Comparison of ENCODE assay signal across 9 cellular contexts in genomic region chr20:50138479-50139393, GRCh38. TPM values are rescaled to one million over a fixed set of nuclear protein-coding genes. Genes with fewer than 3 reads are reported as not detected.
A peak's percentile ranks its signal among the peaks of the same experiment; 100 is the strongest.
DNase-seq lines count a peak whose midpoint lies in the region; ATAC-seq and TF ChIP-seq lines count a peak whose summit lies in the region.
"Had no signal": no experiment of that assay in that cellular context is flagged by ENCODE, and none has a peak within 500 bp of the region (broad histone marks: within the 10 kb centered on the region; RNA-seq: fewer than 3 reads in every experiment).

No MANE protein-coding gene starts in this region.

- H4K20me1 ChIP-seq in GM23248 (ENCODE audit: insufficient read depth) = no peaks in the 10 kb centered on the region

- peak overlapping the region in 1 of 2 experiments; percentile 50 for H3K23ac ChIP-seq in mesenchymal stem cell (ENCODE audit: low read length in 2 of 2)

- POLR2A ChIA-PET in activated CD4-positive, alpha-beta memory T cell treated with anti-CD3 and anti-CD28 coated beads, Interleukin-2, amount 10 ng/mL, durations not matched to agents 7 days and 5 days (lab: Charles Lee) = interaction anchor here (0.7 to 4.0 kb wide), 4 partner anchors 12 to 22 kb away, joined by 3 to 17 read pairs (median 4); partner anchors contain the start of gene PEDS1
- POLR2A ChIA-PET in activated CD4-positive, alpha-beta memory T cell treated with anti-CD3 and anti-CD28 coated beads for 36 hours (lab: Charles Lee) = interaction anchor here (0.5 to 1.5 kb wide), 2 partner anchors 9 to 452 kb away, joined by 3 to 4 read pairs; no protein-coding TSS in a partner anchor

- H3K14ac ChIP-seq in mesenchymal stem cell (ENCODE audit: low read length in 2 of 2) = peak overlapping the region in 1 of 2 experiments; percentile 35

- H3K9me2 ChIP-seq in GM23248 (ENCODE audit: insufficient read depth) = no peaks in the 10 kb centered on the region

- peaks cover 38% of the 10 kb centered on the region for H3K4me1 ChIP-seq in mesenchymal stem cell (ENCODE audit: control insufficient read depth, insufficient read depth, low read depth, low read length)
- peaks cover 17% of the 10 kb centered on the region for H3K4me1 ChIP-seq in upper lobe of right lung
- peaks cover 26% of the 10 kb centered on the region for H3K4me1 ChIP-seq in GM23248 (ENCODE audit: insufficient read depth)

- H3K9ac ChIP-seq in mesenchymal stem cell (ENCODE audit: low read length) (no peak overlapping the region), GM23248 (no peak overlapping the region)

- H3K27me3 ChIP-seq in dorsolateral prefrontal cortex (no peaks in the 10 kb centered on the region), mesenchymal stem cell (ENCODE audit: control insufficient read depth in 1 of 2, insufficient read depth in 1 of 2, low read length in 2 of 2) (no peaks in the 10 kb centered on the region), upper lobe of right lung (no peaks in the 10 kb centered on the region), GM23248 (replicated peaks; ENCODE audit: insufficient read depth) (no peaks in the 10 kb centered on the region)

- no peaks in the 10 kb centered on the region for H3K9me3 Mint-ChIP-seq in activated CD4-positive, alpha-beta memory T cell treated with anti-CD3 and anti-CD28 coated beads, Interleukin-2, amount 10 ng/mL, durations not matched to agents 7 days and 5 days
- H3K9me3 Mint-ChIP-seq in activated CD4-positive, alpha-beta memory T cell treated with anti-CD3 and anti-CD28 coated beads for 36 hours = no peaks in the 10 kb centered on the region

- H2BK12ac ChIP-seq in mesenchymal stem cell (ENCODE audit: low read length in 2 of 2) = peak overlapping the region; percentile 6 to 61

- peaks cover 48% of the 10 kb centered on the region for H3K36me3 Mint-ChIP-seq in activated CD4-positive, alpha-beta memory T cell treated with anti-CD3 and anti-CD28 coated beads, Interleukin-2, amount 10 ng/mL, durations not matched to agents 7 days and 5 days (ENCODE audit: low read depth)
- H3K36me3 Mint-ChIP-seq in activated CD4-positive, alpha-beta memory T cell treated with anti-CD3 and anti-CD28 coated beads for 36 hours = peaks cover 27% of the 10 kb centered on the region

- H2BK5ac ChIP-seq in mesenchymal stem cell (ENCODE audit: low read depth, low read length, poor library complexity, severe bottlenecking) = no peak overlapping the region

- H2BK120ac ChIP-seq in mesenchymal stem cell (ENCODE audit: low read depth, low read length) = no peak overlapping the region

- H3K27ac Mint-ChIP-seq in activated CD4-positive, alpha-beta memory T cell treated with anti-CD3 and anti-CD28 coated beads, Interleukin-2, amount 10 ng/mL, durations not matched to agents 7 days and 5 days = peak overlapping the region; percentile 3
- H3K27ac Mint-ChIP-seq in activated CD4-positive, alpha-beta memory T cell treated with anti-CD3 and anti-CD28 coated beads for 36 hours = no peak overlapping the region

- H3K4me1 Mint-ChIP-seq in activated CD4-positive, alpha-beta memory T cell treated with anti-CD3 and anti-CD28 coated beads, Interleukin-2, amount 10 ng/mL, durations not matched to agents 7 days and 5 days = peaks cover 26% of the 10 kb centered on the region
- H3K4me1 Mint-ChIP-seq in activated CD4-positive, alpha-beta memory T cell treated with anti-CD3 and anti-CD28 coated beads for 36 hours (ENCODE audit: low read depth) = peaks cover 27% of the 10 kb centered on the region

- H2BK15ac ChIP-seq in mesenchymal stem cell (ENCODE audit: low read depth, poor library complexity, severe bottlenecking) = peak overlapping the region; percentile 60

- CTCF ChIA-PET in activated CD4-positive, alpha-beta memory T cell treated with anti-CD3 and anti-CD28 coated beads, Interleukin-2, amount 10 ng/mL, durations not matched to agents 7 days and 5 days (lab: Charles Lee) = no interaction called here
- CTCF ChIA-PET in activated CD4-positive, alpha-beta memory T cell treated with anti-CD3 and anti-CD28 coated beads for 36 hours (lab: Charles Lee) = interaction anchor here (1.3 to 2.2 kb wide), 3 partner anchors 14 to 19 kb away, joined by 4 to 8 read pairs (median 5); no protein-coding TSS in a partner anchor

- intact Hi-C loops in activated CD4-positive, alpha-beta memory T cell treated with anti-CD3 and anti-CD28 coated beads for 36 hours (cut with micrococcal nuclease) = no loop called here
- intact Hi-C loops in dorsolateral prefrontal cortex (cut with DNase I) = loop anchor here in 1 of 2 donors (2.0 kb wide), 1 partner anchor 14 kb away; the partner anchor contains the start of gene PEDS1
- intact Hi-C loops in upper lobe of right lung (cut with DNase I) = no loop called here

- H3K27me3 Mint-ChIP-seq in activated CD4-positive, alpha-beta memory T cell treated with anti-CD3 and anti-CD28 coated beads, Interleukin-2, amount 10 ng/mL, durations not matched to agents 7 days and 5 days = no peaks in the 10 kb centered on the region
- H3K27me3 Mint-ChIP-seq in activated CD4-positive, alpha-beta memory T cell treated with anti-CD3 and anti-CD28 coated beads for 36 hours = no peaks in the 10 kb centered on the region

- peaks cover 41% of the 10 kb centered on the region for H3K79me1 ChIP-seq in mesenchymal stem cell (replicated peaks; ENCODE audit: low read length, poor library complexity, severe bottlenecking)

- in situ Hi-C loops in GM23248 (cut with MboI) = no loop called here

- H4K8ac ChIP-seq in mesenchymal stem cell (ENCODE audit: low read length) = peak overlapping the region; percentile 70

- H3K79me2 ChIP-seq in GM23248 (ENCODE audit: insufficient read depth) = peaks cover 99% of the 10 kb centered on the region

- peaks cover 8% of the 10 kb centered on the region for H3F3A ChIP-seq in GM23248 (ENCODE audit: insufficient read depth)

- peak in 55 of 56 donors; percentile 29 to 75 (median 54) for TF ChIP-seq CTCF in dorsolateral prefrontal cortex (IDR thresholded peaks at IDR 0.05 in 54 of 56, conservative IDR thresholded peaks at IDR 0.05 in 2 of 56; ENCODE audit: low read depth in 1 of 56, partially characterized antibody in 56 of 56)
- TF ChIP-seq CTCF in upper lobe of right lung (IDR thresholded peaks at IDR 0.05) = no peak

- peaks cover 53 to 67% of the 10 kb centered on the region in 2 experiments for H3K36me3 ChIP-seq in mesenchymal stem cell (ENCODE audit: control insufficient read depth in 1 of 2, insufficient read depth in 2 of 2, low read depth in 1 of 2, low read length in 2 of 2)
- H3K36me3 ChIP-seq in upper lobe of right lung = peaks cover 59% of the 10 kb centered on the region
- peaks cover 16% of the 10 kb centered on the region for H3K36me3 ChIP-seq in GM23248 (ENCODE audit: low read depth)

- peak; percentile 7 for ATAC-seq in upper lobe of right lung

- no peak overlapping the region for H2AFZ ChIP-seq in mesenchymal stem cell (ENCODE audit: low read depth, low read length)
- H2AFZ ChIP-seq in GM23248 = no peak overlapping the region

- no peak for DNase-seq in activated CD4-positive, alpha-beta memory T cell treated with anti-CD3 and anti-CD28 coated beads, Interleukin-2, amount 10 ng/mL, durations not matched to agents 7 days and 5 days
- DNase-seq in activated CD4-positive, alpha-beta memory T cell treated with anti-CD3 and anti-CD28 coated beads for 36 hours = no peak
- peak; percentile 22 to 91 (median 83) for DNase-seq in dorsolateral prefrontal cortex
- no peak for DNase-seq in mesenchymal stem cell
- no peak for DNase-seq in upper lobe of right lung
- no peak for DNase-seq in GM23248
- no peak for DNase-seq in mesenteric fat pad (ENCODE audit: low spot score)
- DNase-seq in glomerular visceral epithelial cell (ENCODE audit: extremely low spot score) = no peak
- DNase-seq: stimulated activated CD4-positive, alpha-beta T cell treated with anti-CD3 and anti-CD28 coated beads, Interleukin-4, amount 100 ng/mL, for 4 hours had no signal

- H3K27ac ChIP-seq in dorsolateral prefrontal cortex (peak overlapping the region; percentile 76 to 96 (median 91)), mesenchymal stem cell (ENCODE audit: low read length, poor library complexity, severe bottlenecking) (peak overlapping the region; percentile 15), upper lobe of right lung (peak overlapping the region; percentile 68), GM23248 (no peak overlapping the region)

- H3K9me3 ChIP-seq in mesenchymal stem cell (ENCODE audit: control insufficient read depth, low read length) (no peaks in the 10 kb centered on the region), upper lobe of right lung (no peaks in the 10 kb centered on the region), GM23248 (ENCODE audit: low read depth) (no peaks in the 10 kb centered on the region)

- peak overlapping the region in 21 of 59 donors; percentile 0 to 42 (median 20) for H3K4me3 ChIP-seq in dorsolateral prefrontal cortex
- no peak overlapping the region for H3K4me3 ChIP-seq in mesenchymal stem cell (ENCODE audit: insufficient read depth in 1 of 2, low read depth in 1 of 2, low read length in 2 of 2)
- H3K4me3 ChIP-seq in upper lobe of right lung = no peak overlapping the region
- H3K4me3 ChIP-seq in GM23248 = no peak overlapping the region

- H3K4me2 ChIP-seq in mesenchymal stem cell (ENCODE audit: low read length, poor library complexity, severe bottlenecking) (no peak overlapping the region), GM23248 (ENCODE audit: unreplicated experiment) (no peak overlapping the region)

- peak overlapping the region; percentile 62 for H4K91ac ChIP-seq in mesenchymal stem cell (ENCODE audit: low read length)

- H3K4ac ChIP-seq in mesenchymal stem cell (ENCODE audit: low read depth in 1 of 2, low read length in 2 of 2) = peak overlapping the region in 1 of 2 experiments; percentile 47

- peak overlapping the region; percentile 50 for H2AK5ac ChIP-seq in mesenchymal stem cell (ENCODE audit: low read length, severe bottlenecking)

- WGBS in mesenchymal stem cell = 80% methylated on average over 29 of the region's 29 CpGs
- 85 to 90% methylated on average over 29 of the region's 29 CpGs for WGBS in GM23248 (ENCODE audit: low coverage in 1 of 2, low lambda C conversion rate in 2 of 2, missing lambda C conversion rate in 2 of 2), 2 experiments

- no peak overlapping the region for H3K4me3 Mint-ChIP-seq in activated CD4-positive, alpha-beta memory T cell treated with anti-CD3 and anti-CD28 coated beads, Interleukin-2, amount 10 ng/mL, durations not matched to agents 7 days and 5 days
- no peak overlapping the region for H3K4me3 Mint-ChIP-seq in activated CD4-positive, alpha-beta memory T cell treated with anti-CD3 and anti-CD28 coated beads for 36 hours

- H3K18ac ChIP-seq in mesenchymal stem cell (ENCODE audit: low read depth in 1 of 2, low read length in 2 of 2) = peak overlapping the region; percentile 5 to 83

RNA-seq across cellular contexts. Expression of gene PEDS1, which starts 14.8 kb away (rescaled TPM):
- total RNA-seq in activated CD4-positive, alpha-beta memory T cell treated with anti-CD3 and anti-CD28 coated beads, Interleukin-2, amount 10 ng/mL, durations not matched to agents 7 days and 5 days = 10 to 100 TPM; 30.3 to 32.3 TPM
- total RNA-seq in activated CD4-positive, alpha-beta memory T cell treated with anti-CD3 and anti-CD28 coated beads for 36 hours = 10 to 100 TPM; 15.0 to 16.9 TPM
- total RNA-seq in dorsolateral prefrontal cortex (10 to 100 TPM; 14.7 to 51.9 (median 24.0) TPM), upper lobe of right lung (31.3 TPM), mesenteric fat pad (44.1 TPM)
- polyA plus RNA-seq in mesenchymal stem cell (2013, experiment 1 of 2) = 59.1 TPM
- polyA plus RNA-seq in mesenchymal stem cell (2013, experiment 2 of 2) = 58.4 TPM
- 54.6 and 55.7 TPM in 2 replicates for total RNA-seq in GM23248 (2014; rRNA removed; shearing (Covaris generic))
- polyA plus RNA-seq in GM23248 (2016; fragmentation: Nextera tagmentation; extraction: Ambion mirVana) = 53.9 and 54.0 TPM in 2 replicates

RNA-seq across cellular contexts. Expression of gene UBE2V1, which starts 25.8 kb away (rescaled TPM):
- total RNA-seq in activated CD4-positive, alpha-beta memory T cell treated with anti-CD3 and anti-CD28 coated beads, Interleukin-2, amount 10 ng/mL, durations not matched to agents 7 days and 5 days = 100 to 1,000 TPM; 153 to 154 TPM
- total RNA-seq in activated CD4-positive, alpha-beta memory T cell treated with anti-CD3 and anti-CD28 coated beads for 36 hours = 100 to 1,000 TPM; 167 to 172 TPM
- total RNA-seq in dorsolateral prefrontal cortex = 100 to 1,000 TPM in 113 of 120 experiments, 10 to 100 TPM in 7; 81.1 to 180 (median 135) TPM
- polyA plus RNA-seq in mesenchymal stem cell (2013, experiment 1 of 2) = 292 TPM
- 286 TPM for polyA plus RNA-seq in mesenchymal stem cell (2013, experiment 2 of 2)
- total RNA-seq in upper lobe of right lung = 83.2 TPM
- 41.7 and 49.1 TPM in 2 replicates for total RNA-seq in GM23248 (2014; rRNA removed; shearing (Covaris generic))
- 186 and 197 TPM in 2 replicates for polyA plus RNA-seq in GM23248 (2016; fragmentation: Nextera tagmentation; extraction: Ambion mirVana)
- total RNA-seq in mesenteric fat pad = 89.0 TPM

RNA-seq across cellular contexts. Expression of gene CEBPB, which starts 51.9 kb away (rescaled TPM):
- 10 to 100 TPM; 36.5 to 37.5 TPM for total RNA-seq in activated CD4-positive, alpha-beta memory T cell treated with anti-CD3 and anti-CD28 coated beads, Interleukin-2, amount 10 ng/mL, durations not matched to agents 7 days and 5 days
- total RNA-seq in activated CD4-positive, alpha-beta memory T cell treated with anti-CD3 and anti-CD28 coated beads for 36 hours = 10 to 100 TPM; 53.3 to 56.5 TPM
- total RNA-seq in dorsolateral prefrontal cortex (100 to 1,000 TPM in 1 of 120 experiments, 10 to 100 TPM in 119; 14.0 to 106 (median 35.0) TPM), upper lobe of right lung (271 TPM), mesenteric fat pad (434 TPM)
- polyA plus RNA-seq in mesenchymal stem cell (2013, experiment 1 of 2) = 130 TPM
- polyA plus RNA-seq in mesenchymal stem cell (2013, experiment 2 of 2) = 131 TPM
- total RNA-seq in GM23248 (2014; rRNA removed; shearing (Covaris generic)) = 54.4 and 73.8 TPM in 2 replicates
- polyA plus RNA-seq in GM23248 (2016; fragmentation: Nextera tagmentation; extraction: Ambion mirVana) = 46.5 and 47.1 TPM in 2 replicates

Comparison
In these comparisons a context has a peak if more than half of its experiments do, and no peak if none do; other contexts are left out.
1. DNase-seq: peak in dorsolateral prefrontal cortex (10 of 10); none in activated CD4-positive, alpha-beta memory T cell treated with anti-CD3 and anti-CD28 coated beads, Interleukin-2, amount 10 ng/mL, durations not matched to agents 7 days and 5 days (single experiment), activated CD4-positive, alpha-beta memory T cell treated with anti-CD3 and anti-CD28 coated beads for 36 hours (single experiment), mesenchymal stem cell (single experiment), upper lobe of right lung (single experiment), GM23248 (single experiment), mesenteric fat pad (single experiment) and glomerular visceral epithelial cell (single experiment).